ENCODE assay signal across 2 cellular contexts in the genomic region with DNA sequence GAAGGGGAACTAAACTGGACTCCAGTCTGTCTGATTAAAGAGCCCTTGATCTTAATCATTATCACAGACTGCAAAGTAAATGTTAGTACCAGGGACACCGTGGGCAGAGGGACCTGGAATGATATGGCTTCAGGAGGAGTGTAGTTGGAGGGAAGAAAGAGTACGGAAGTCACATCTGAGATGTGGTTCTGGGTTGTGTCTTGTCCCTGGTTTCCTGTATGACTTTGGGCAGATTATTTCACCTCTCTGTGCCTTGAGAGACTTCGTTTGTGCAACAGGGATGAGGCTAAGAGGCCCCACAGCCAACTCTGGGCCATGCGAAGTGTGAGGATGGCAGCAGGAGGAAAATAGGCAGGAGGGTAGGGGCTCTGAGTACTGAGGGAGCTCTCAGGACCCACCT.
TF ChIP-seq lines count a peak whose summit lies in the region.

No MANE protein-coding gene starts in this region.

TF ChIP-seq in GM23338, 12 proteins besides CTCF, POLR2A, EP300 and RAD21:
- TF ChIP-seq ZNF462 (CRISPR knock-in tag; IDR thresholded peaks at IDR 0.05) = no peak

TF ChIP-seq in K562, 482 proteins besides CTCF, POLR2A, EP300 and RAD21:
- TF ChIP-seq ZNF318 (IDR thresholded peaks at IDR 0.05; ENCODE audit: borderline replicate concordance in 1 of 2, low read depth in 1 of 2) (no peak), ERF (CRISPR knock-in tag; IDR thresholded peaks at IDR 0.05) (no peak), ZNF384 (IDR thresholded peaks at IDR 0.05; ENCODE audit: low read depth, low read length) (no peak), ZNF232 (CRISPR knock-in tag; IDR thresholded peaks at IDR 0.05) (no peak)
- TF ChIP-seq, protein P1, sequence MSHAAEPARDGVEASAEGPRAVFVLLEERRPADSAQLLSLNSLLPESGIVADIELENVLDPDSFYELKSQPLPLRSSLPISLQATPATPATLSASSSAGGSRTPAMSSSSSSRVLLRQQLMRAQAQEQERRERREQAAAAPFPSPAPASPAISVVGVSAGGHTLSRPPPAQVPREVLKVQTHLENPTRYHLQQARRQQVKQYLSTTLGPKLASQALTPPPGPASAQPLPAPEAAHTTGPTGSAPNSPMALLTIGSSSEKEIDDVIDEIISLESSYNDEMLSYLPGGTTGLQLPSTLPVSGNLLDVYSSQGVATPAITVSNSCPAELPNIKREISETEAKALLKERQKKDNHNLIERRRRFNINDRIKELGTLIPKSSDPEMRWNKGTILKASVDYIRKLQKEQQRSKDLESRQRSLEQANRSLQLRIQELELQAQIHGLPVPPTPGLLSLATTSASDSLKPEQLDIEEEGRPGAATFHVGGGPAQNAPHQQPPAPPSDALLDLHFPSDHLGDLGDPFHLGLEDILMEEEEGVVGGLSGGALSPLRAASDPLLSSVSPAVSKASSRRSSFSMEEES (CRISPR knock-in tag; IDR thresholded peaks at IDR 0.05) = no peak
